17 cellular contexts compared by ENCODE assay signal in genomic region chr22:20952544-20953341, GRCh38. TPM values are rescaled to one million over a fixed set of nuclear protein-coding genes. Genes with fewer than 3 reads are reported as not detected.
DNase-seq lines count a peak whose midpoint lies in the region; ATAC-seq, FAIRE-seq and TF ChIP-seq lines count a peak whose summit lies in the region.
"Had no signal": no experiment of that assay in that cellular context is flagged by ENCODE, and none has a peak within 500 bp of the region (broad histone marks: within the 10 kb centered on the region; RNA-seq: fewer than 3 reads in every experiment).

No MANE protein-coding gene starts in this region.

- CTCF ChIA-PET in GM12878 (lab: Yijun Ruan, JAX), result interaction anchor here (1.4 kb wide), 1 partner anchor 8 kb away, joined by 6 read pairs; no protein-coding TSS in a partner anchor

- RAD21 ChIA-PET in GM12878 (lab: Charles Lee; ENCODE audit: unreplicated experiment), result no interaction called here

- POLR2A ChIA-PET in GM12878 (lab: Charles Lee), result interaction anchor here (0.7 kb wide), 1 partner anchor 31 kb away, joined by 3 read pairs; no protein-coding TSS in a partner anchor

- H3K36me3 ChIP-seq in GM12878 (ENCODE audit: control insufficient read depth in 2 of 2, insufficient read depth in 2 of 2, low read length in 1 of 2), result peaks cover 18 to 41% of the 10 kb centered on the region in 2 experiments

- BruUV-seq in GM12878 (replicated peaks; lab: Mats Ljungman, UMichigan), result no TSS peak

- no peak for FAIRE-seq in GM12878 (lab: Jason Lieb, UNC)
- FAIRE-seq: colon, RCC 7860 had no signal

- peaks cover 11 to 27% of the 10 kb centered on the region in 2 donors for H3K4me1 Mint-ChIP-seq in natural killer cell
- H3K4me1 Mint-ChIP-seq in natural killer cell treated with Interleukin-12 subunit alpha and Interleukin-12 subunit beta and Interleukin-15 and Interleukin-18, amount 100 ng/mL, for 72 hours (ENCODE audit: low read depth in 2 of 2), result peaks cover 5 to 18% of the 10 kb centered on the region in 2 donors
- peaks cover 7% of the 10 kb centered on the region for H3K4me1 Mint-ChIP-seq in nephron

- H4K20me1 ChIP-seq in GM12878 (ENCODE audit: control insufficient read depth, insufficient read depth), result peaks cover 2% of the 10 kb centered on the region

- 0 out of 2 replicates have a peak, but pooled peaks have one; percentile 18 for TF ChIP-seq POLR2A in GM12878 (IDR thresholded peaks at IDR 0.05; ENCODE audit: low read depth, low read length)

- no peaks in the 10 kb centered on the region; a peak in 1 of 4 replicates for H3K27me3 ChIP-seq in GM12878 (replicated peaks in 1 of 2; ENCODE audit: control insufficient read depth in 2 of 2, insufficient read depth in 2 of 2, low read length in 1 of 2)
- H3K27me3 ChIP-seq: suprapubic skin had no signal

- H3K4me1 ChIP-seq in GM12878 (ENCODE audit: control insufficient read depth, insufficient read depth, low read length), result no peaks in the 10 kb centered on the region; the same call in 1 of the 2 replicates

- 94% methylated on average over 13 of the region's 13 CpGs for WGBS in GM12878 (ENCODE audit: insufficient coverage, insufficient replicate concordance, low lambda C conversion rate, missing lambda C conversion rate)

- SMC1A ChIA-PET in GM12878 (lab: Charles Lee; ENCODE audit: uncharacterized antibody, unreplicated experiment), result interaction anchor here (0.9 to 1.8 kb wide), 2 partner anchors 15 to 67 kb away, joined by 3 read pairs; no protein-coding TSS in a partner anchor

- H3K36me3 Mint-ChIP-seq in natural killer cell (peaks cover 4% of the 10 kb centered on the region), nephron (ENCODE audit: low read depth) (peaks cover 49% of the 10 kb centered on the region)
- H3K36me3 Mint-ChIP-seq in natural killer cell treated with Interleukin-12 subunit alpha and Interleukin-12 subunit beta and Interleukin-15 and Interleukin-18, amount 100 ng/mL, for 72 hours, result peaks cover 5% of the 10 kb centered on the region

- no peak overlapping the region for H2AFZ ChIP-seq in GM12878 (ENCODE audit: control insufficient read depth, low read depth, low read length)

- in situ Hi-C loops in GM12878 (cut with MboI), result no loop called here

- TF ChIP-seq CTCF in natural killer cell (IDR thresholded peaks at IDR 0.05) (no peak), GM12878 (IDR thresholded peaks at IDR 0.05 in 2 of 3, conservative IDR thresholded peaks at IDR 0.05 in 1 of 3; ENCODE audit: control insufficient read depth in 2 of 3, extremely low read depth in 1 of 3, insufficient read depth in 1 of 3, low read depth in 3 of 3, low read length in 3 of 3) (no peak), nephron (IDR thresholded peaks at IDR 0.05; ENCODE audit: unreplicated experiment in 3 of 3) (no peak)

- TF ChIP-seq EP300 in GM12878 (IDR thresholded peaks at IDR 0.05; ENCODE audit: borderline replicate concordance in 1 of 2, control insufficient read depth in 1 of 2, low read depth in 2 of 2, low read length in 2 of 2), result no peak

- H3K9me3 Mint-ChIP-seq in natural killer cell (no peaks in the 10 kb centered on the region), nephron (no peaks in the 10 kb centered on the region)
- H3K9me3 Mint-ChIP-seq in natural killer cell treated with Interleukin-12 subunit alpha and Interleukin-12 subunit beta and Interleukin-15 and Interleukin-18, amount 100 ng/mL, for 72 hours, result no peaks in the 10 kb centered on the region
- H3K9me3 Mint-ChIP-seq: activated T-helper 1 cell treated with anti-CD3 and anti-CD28 coated beads, Interleukin-12 subunit alpha, Interleukin-12 subunit beta, Interleukin-2, Interleukin-4 antibody, amounts not matched to agents 30 ng/mL and 10 ng/mL and 1 ng/mL, durations not matched to agents 14 hours and 24 hours and 36 hours had no signal

- TF ChIP-seq RAD21 in GM12878 (IDR thresholded peaks at IDR 0.05; ENCODE audit: insufficient read depth, low read depth, low read length), result no peak

- intact Hi-C loops in natural killer cell (cut with micrococcal nuclease), result no loop called here
- intact Hi-C loops in GM12878 (cut with micrococcal nuclease; ENCODE audit: unreplicated experiment), result no loop called here

- no peak overlapping the region for H3K4me3 Mint-ChIP-seq in natural killer cell
- H3K4me3 Mint-ChIP-seq in natural killer cell treated with Interleukin-12 subunit alpha and Interleukin-12 subunit beta and Interleukin-15 and Interleukin-18, amount 100 ng/mL, for 72 hours, result no peak overlapping the region
- no peak overlapping the region for H3K4me3 Mint-ChIP-seq in nephron
- H3K4me3 Mint-ChIP-seq: activated T-helper 1 cell treated with anti-CD3 and anti-CD28 coated beads, Interleukin-12 subunit alpha, Interleukin-12 subunit beta, Interleukin-2, Interleukin-4 antibody, amounts not matched to agents 30 ng/mL and 10 ng/mL and 1 ng/mL, durations not matched to agents 14 hours and 24 hours and 36 hours had no signal

- H3K27ac Mint-ChIP-seq in natural killer cell (peak overlapping the region; percentile 24 to 38), nephron (peak overlapping the region in 2 of 3 experiments; percentile 24 to 27)
- H3K27ac Mint-ChIP-seq in natural killer cell treated with Interleukin-12 subunit alpha and Interleukin-12 subunit beta and Interleukin-15 and Interleukin-18, amount 100 ng/mL, for 72 hours, result no peak overlapping the region
- H3K27ac Mint-ChIP-seq: activated T-helper 1 cell treated with anti-CD3 and anti-CD28 coated beads, Interleukin-12 subunit alpha, Interleukin-12 subunit beta, Interleukin-2, Interleukin-4 antibody, amounts not matched to agents 30 ng/mL and 10 ng/mL and 1 ng/mL, durations not matched to agents 14 hours and 24 hours and 36 hours had no signal

- H3K27me3 Mint-ChIP-seq in natural killer cell (ENCODE audit: low read depth in 2 of 2) (no peaks in the 10 kb centered on the region), nephron (ENCODE audit: low read depth) (peaks cover 13% of the 10 kb centered on the region)
- H3K27me3 Mint-ChIP-seq in natural killer cell treated with Interleukin-12 subunit alpha and Interleukin-12 subunit beta and Interleukin-15 and Interleukin-18, amount 100 ng/mL, for 72 hours, result no peaks in the 10 kb centered on the region

- H3K79me2 ChIP-seq in GM12878 (ENCODE audit: control insufficient read depth, insufficient read depth, low read length), result peaks cover 12% of the 10 kb centered on the region

- no peak overlapping the region for H3K27ac ChIP-seq in GM12878 (ENCODE audit: control insufficient read depth, insufficient read depth)
- H3K27ac ChIP-seq: lower lobe of right lung had no signal

- ATAC-seq in natural killer cell, result no peak
- no peak for ATAC-seq in natural killer cell treated with Interleukin-12 subunit alpha and Interleukin-12 subunit beta and Interleukin-15 and Interleukin-18, amount 100 ng/mL, for 72 hours
- ATAC-seq in GM12878, result no peak

- H3K9me3 ChIP-seq in GM12878 (replicated peaks; ENCODE audit: control insufficient read depth, insufficient read depth, low read length), result no peaks in the 10 kb centered on the region
- H3K9me3 ChIP-seq: lower lobe of right lung, suprapubic skin had no signal

- H3K4me3 ChIP-seq in GM12878, result no peak overlapping the region
- H3K4me3 ChIP-seq: lower lobe of right lung, suprapubic skin had no signal

- H3K9ac ChIP-seq in GM12878 (ENCODE audit: control insufficient read depth, insufficient read depth, low read length), result no peak overlapping the region

- DNase-seq in natural killer cell, result no peak
- no peak for DNase-seq in natural killer cell treated with Interleukin-12 subunit alpha and Interleukin-12 subunit beta and Interleukin-15 and Interleukin-18, amount 100 ng/mL, for 72 hours (ENCODE audit: low spot score)
- no peak for DNase-seq in GM12878 (ENCODE audit: low read depth, low spot score)
- no peak for DNase-seq in GF-D8 (lab: John Stamatoyannopoulos, UW)
- no peak for DNase-seq in AG08395 (ENCODE audit: low spot score)
- no peak for DNase-seq in EL
- DNase-seq in NCI-H1694 treated with DMSO at 0.1 percent for 48 hours (lab: John Stamatoyannopoulos, UW), result no peak
- DNase-seq: amniotic stem cell, DMS153, lower lobe of right lung, NCI-H2227 treated with DMSO at 0.1 percent for 48 hours, T-helper 9 cell had no signal

- no peak overlapping the region for H3K4me2 ChIP-seq in GM12878 (ENCODE audit: control insufficient read depth, insufficient read depth)

RNA-seq across cellular contexts. Expression of gene AIFM3, which starts 14.3 kb away (rescaled TPM):
- total RNA-seq in natural killer cell (1 to 10 TPM; 1.5 to 2.3 (median 2.2) TPM), GM12878 (2014; rRNA removed) (0.11 and 0.34 TPM in 2 replicates), GM12878 (2014; rRNA removed; fragmentation: Illumina TruSeq; extraction: Trizol) (not detected in 2 replicates), GM12878 (2021) (0.26 and 0.40 TPM in 2 replicates)
- 1 to 10 TPM in 1 of 2 donors, not detected in 1; 1.5 TPM for total RNA-seq in natural killer cell treated with Interleukin-12 subunit alpha and Interleukin-12 subunit beta and Interleukin-15 and Interleukin-18, amount 100 ng/mL, for 72 hours
- total RNA-seq in GM12878 (2013; cell fraction: nucleolus; rRNA removed), result 0.61 TPM in 1 of 2 replicates, not detected in the other
- polyA plus RNA-seq in GM12878 (2011; ENCODE audit: low read depth), result not detected
- polyA plus RNA-seq in GM12878 (2011; rRNA removed) (not detected in 2 replicates), GM12878 (2014; fragmentation: Illumina TruSeq; extraction: Trizol) (not detected in 2 replicates), GM12878 (2014; fragmentation: Nextera tagmentation; extraction: Ambion mirVana) (not detected), GM12878 (2014; rRNA removed) (0.04 and 0.15 TPM in 2 replicates), GM12878 (2016; fragmentation: Nextera tagmentation; extraction: Ambion mirVana) (under 1 TPM in 1 of 2 experiments, not detected in 1; 0.06 TPM)
- polyA plus RNA-seq in GM12878 (2011; cell fraction: cytosol; rRNA removed), result 0.03 TPM in 1 of 2 replicates, not detected in the other
- 0.24 and 0.31 TPM in 2 replicates for polyA plus RNA-seq in GM12878 (2011; cell fraction: nucleus; rRNA removed)
- 0.32 and 0.45 TPM in 2 replicates for polyA plus RNA-seq in GM12878 (2012)
- polyA minus RNA-seq in GM12878 (2011; rRNA and poly(A)+ RNA removed), result not detected in 2 replicates
- not detected in 2 replicates for polyA minus RNA-seq in GM12878 (2011; cell fraction: cytosol; rRNA and poly(A)+ RNA removed)
- not detected in 2 replicates for polyA minus RNA-seq in GM12878 (2011; cell fraction: nucleus; rRNA and poly(A)+ RNA removed)

RNA-seq across cellular contexts. Expression of gene LZTR1, which starts 29.4 kb away (rescaled TPM):
- 10 to 100 TPM; 71.9 to 85.0 (median 82.0) TPM for total RNA-seq in natural killer cell
- total RNA-seq in natural killer cell treated with Interleukin-12 subunit alpha and Interleukin-12 subunit beta and Interleukin-15 and Interleukin-18, amount 100 ng/mL, for 72 hours, result 100 to 1,000 TPM in 1 of 2 donors, 10 to 100 TPM in 1; 76.2 to 133 TPM
- total RNA-seq in GM12878 (2013; cell fraction: nucleolus; rRNA removed), result 77.5 and 89.4 TPM in 2 replicates
- 31.8 and 35.2 TPM in 2 replicates for total RNA-seq in GM12878 (2014; rRNA removed)
- total RNA-seq in GM12878 (2014; rRNA removed; fragmentation: Illumina TruSeq; extraction: Trizol), result 13.9 and 14.5 TPM in 2 replicates
- total RNA-seq in GM12878 (2021), result 42.8 and 50.3 TPM in 2 replicates
- 10.7 TPM for polyA plus RNA-seq in GM12878 (2011; ENCODE audit: low read depth)
- polyA plus RNA-seq in GM12878 (2011; rRNA removed), result 8.7 and 17.5 TPM in 2 replicates
- polyA plus RNA-seq in GM12878 (2011; cell fraction: cytosol; rRNA removed), result 12.6 and 20.5 TPM in 2 replicates
- polyA plus RNA-seq in GM12878 (2011; cell fraction: nucleus; rRNA removed), result 168 and 188 TPM in 2 replicates
- 19.4 and 21.7 TPM in 2 replicates for polyA plus RNA-seq in GM12878 (2012)
- polyA plus RNA-seq in GM12878 (2014; fragmentation: Illumina TruSeq; extraction: Trizol), result 16.6 and 25.1 TPM in 2 replicates
- 1 to 10 TPM in 1 of 2 experiments, under 1 TPM in 1; 0.82 to 1.1 TPM for polyA plus RNA-seq in GM12878 (2014; fragmentation: Nextera tagmentation; extraction: Ambion mirVana)
- 44.0 and 50.1 TPM in 2 replicates for polyA plus RNA-seq in GM12878 (2014; rRNA removed)
- 10 to 100 TPM; 15.0 to 21.2 TPM for polyA plus RNA-seq in GM12878 (2016; fragmentation: Nextera tagmentation; extraction: Ambion mirVana)
- 17.0 and 18.1 TPM in 2 replicates for polyA minus RNA-seq in GM12878 (2011; rRNA and poly(A)+ RNA removed)
- polyA minus RNA-seq in GM12878 (2011; cell fraction: cytosol; rRNA and poly(A)+ RNA removed), result 7.6 TPM in 2 replicates
- 35.8 and 46.1 TPM in 2 replicates for polyA minus RNA-seq in GM12878 (2011; cell fraction: nucleus; rRNA and poly(A)+ RNA removed)

RNA-seq across cellular contexts. Expression of gene CRKL, which starts 35.5 kb away (rescaled TPM):
- 10 to 100 TPM; 50.7 to 71.2 (median 67.4) TPM for total RNA-seq in natural killer cell
- total RNA-seq in natural killer cell treated with Interleukin-12 subunit alpha and Interleukin-12 subunit beta and Interleukin-15 and Interleukin-18, amount 100 ng/mL, for 72 hours, result 100 to 1,000 TPM in 1 of 2 donors, 10 to 100 TPM in 1; 78.4 to 105 TPM
- total RNA-seq in GM12878 (2013; cell fraction: nucleolus; rRNA removed), result 54.3 and 59.4 TPM in 2 replicates
- 30.8 and 36.6 TPM in 2 replicates for total RNA-seq in GM12878 (2014; rRNA removed)
- 25.8 and 25.9 TPM in 2 replicates for total RNA-seq in GM12878 (2014; rRNA removed; fragmentation: Illumina TruSeq; extraction: Trizol)
- total RNA-seq in GM12878 (2021), result 57.8 and 61.2 TPM in 2 replicates
- polyA plus RNA-seq in GM12878 (2011; ENCODE audit: low read depth), result 22.0 TPM
- polyA plus RNA-seq in GM12878 (2011; rRNA removed), result 32.4 and 39.3 TPM in 2 replicates
- polyA plus RNA-seq in GM12878 (2011; cell fraction: cytosol; rRNA removed), result 28.8 and 43.0 TPM in 2 replicates
- polyA plus RNA-seq in GM12878 (2011; cell fraction: nucleus; rRNA removed), result 22.1 and 24.7 TPM in 2 replicates
- polyA plus RNA-seq in GM12878 (2012), result 27.8 and 37.1 TPM in 2 replicates
- polyA plus RNA-seq in GM12878 (2014; fragmentation: Illumina TruSeq; extraction: Trizol), result 36.7 and 37.5 TPM in 2 replicates
- 10 to 100 TPM; 12.6 to 17.1 TPM for polyA plus RNA-seq in GM12878 (2014; fragmentation: Nextera tagmentation; extraction: Ambion mirVana)
- 29.9 and 33.4 TPM in 2 replicates for polyA plus RNA-seq in GM12878 (2014; rRNA removed)
- 10 to 100 TPM; 32.4 to 33.0 TPM for polyA plus RNA-seq in GM12878 (2016; fragmentation: Nextera tagmentation; extraction: Ambion mirVana)
- 45.3 and 48.0 TPM in 2 replicates for polyA minus RNA-seq in GM12878 (2011; rRNA and poly(A)+ RNA removed)
- polyA minus RNA-seq in GM12878 (2011; cell fraction: cytosol; rRNA and poly(A)+ RNA removed), result 20.0 and 26.6 TPM in 2 replicates
- polyA minus RNA-seq in GM12878 (2011; cell fraction: nucleus; rRNA and poly(A)+ RNA removed), result 11.0 and 15.2 TPM in 2 replicates

RNA-seq across cellular contexts. Expression of gene THAP7, which starts 49.2 kb away (rescaled TPM):
- total RNA-seq in natural killer cell (10 to 100 TPM; 24.1 to 40.0 (median 26.8) TPM), GM12878 (2014; rRNA removed) (52.2 and 52.9 TPM in 2 replicates), GM12878 (2014; rRNA removed; fragmentation: Illumina TruSeq; extraction: Trizol) (10.5 and 13.6 TPM in 2 replicates), GM12878 (2021) (30.5 and 35.7 TPM in 2 replicates)
- 10 to 100 TPM; 20.4 to 30.7 TPM for total RNA-seq in natural killer cell treated with Interleukin-12 subunit alpha and Interleukin-12 subunit beta and Interleukin-15 and Interleukin-18, amount 100 ng/mL, for 72 hours
- total RNA-seq in GM12878 (2013; cell fraction: nucleolus; rRNA removed), result 41.0 and 46.0 TPM in 2 replicates
- polyA plus RNA-seq in GM12878 (2011; ENCODE audit: low read depth), result 5.7 TPM
- polyA plus RNA-seq in GM12878 (2011; rRNA removed) (8.3 and 16.9 TPM in 2 replicates), GM12878 (2014; fragmentation: Illumina TruSeq; extraction: Trizol) (3.5 and 10.5 TPM in 2 replicates), GM12878 (2014; fragmentation: Nextera tagmentation; extraction: Ambion mirVana) (1 to 10 TPM in 1 of 2 experiments, under 1 TPM in 1; 0.66 to 6.9 TPM), GM12878 (2014; rRNA removed) (52.8 and 53.4 TPM in 2 replicates), GM12878 (2016; fragmentation: Nextera tagmentation; extraction: Ambion mirVana) (10 to 100 TPM; 54.4 to 58.3 TPM)
- polyA plus RNA-seq in GM12878 (2011; cell fraction: cytosol; rRNA removed), result 24.9 and 45.9 TPM in 2 replicates
- polyA plus RNA-seq in GM12878 (2011; cell fraction: nucleus; rRNA removed), result 46.3 and 60.5 TPM in 2 replicates
- 19.7 and 19.8 TPM in 2 replicates for polyA plus RNA-seq in GM12878 (2012)
- polyA minus RNA-seq in GM12878 (2011; rRNA and poly(A)+ RNA removed), result 10.5 and 27.7 TPM in 2 replicates
- 8.0 and 9.8 TPM in 2 replicates for polyA minus RNA-seq in GM12878 (2011; cell fraction: cytosol; rRNA and poly(A)+ RNA removed)
- polyA minus RNA-seq in GM12878 (2011; cell fraction: nucleus; rRNA and poly(A)+ RNA removed), result 49.2 and 68.4 TPM in 2 replicates

Comparison
In these comparisons a context has a peak if more than half of its experiments do, and no peak if none do; other contexts are left out.
1. H3K27ac Mint-ChIP-seq: peak in natural killer cell (2 of 2) and nephron (2 of 3); none in natural killer cell treated with Interleukin-12 subunit alpha and Interleukin-12 subunit beta and Interleukin-15 and Interleukin-18, amount 100 ng/mL, for 72 hours (0 of 2).